8 cellular contexts compared by ENCODE assay signal in the genomic region with DNA sequence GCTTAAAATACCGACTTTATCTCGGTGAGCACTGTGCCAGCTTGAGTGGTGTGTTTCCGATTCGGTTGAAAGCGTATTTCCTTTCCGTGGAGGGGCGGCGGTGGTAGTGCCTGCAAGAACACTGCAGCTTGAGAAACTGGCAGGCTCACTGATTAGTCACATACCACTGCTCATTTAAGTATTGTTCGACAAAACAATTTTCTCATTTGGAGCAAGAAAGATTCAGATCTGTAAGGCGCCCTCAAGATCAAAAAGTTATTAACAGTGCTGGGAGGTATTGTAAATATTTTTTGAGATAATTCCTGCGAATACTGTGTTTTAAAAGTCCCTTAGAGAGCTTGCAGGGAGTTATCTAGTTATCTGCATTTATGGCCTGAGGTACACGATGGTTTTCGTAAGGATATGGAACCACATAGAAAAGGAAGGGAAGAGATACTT. TPM values are rescaled to one million over a fixed set of nuclear protein-coding genes. Genes with fewer than 3 reads are reported as not detected.
DNase-seq lines count a peak whose midpoint lies in the region; TF ChIP-seq lines count a peak whose summit lies in the region.

No MANE protein-coding gene starts in this region.

- peak; percentile 27; the same call in 1 of the 2 replicates for TF ChIP-seq POLR2A in Raji (IDR thresholded peaks at IDR 0.05; ENCODE audit: insufficient read depth, low read depth, low read length)

- peak overlapping the region; percentile 92 for H3K4me3 Mint-ChIP-seq in neural crest cell

- H3K4me3 ChIP-seq in BLaER1: peak overlapping the region; percentile 99
- peak overlapping the region; percentile 95 to 98 for H3K4me3 ChIP-seq in foreskin fibroblast (ENCODE audit: low read depth in 1 of 2, low read length in 2 of 2)

- H3K36me3 ChIP-seq in BLaER1: peaks cover 6% of the 10 kb centered on the region; the same call in 1 of the 2 replicates

- H3K27ac ChIP-seq in BLaER1: peak overlapping the region; percentile 97

- peaks cover 36% of the 10 kb centered on the region for H3K4me1 Mint-ChIP-seq in neural crest cell

- H3K36me3 Mint-ChIP-seq in neural crest cell (ENCODE audit: low read depth): peaks cover 3% of the 10 kb centered on the region

- H3K9ac ChIP-seq in BLaER1: peak overlapping the region; percentile 99

- H3K4me2 ChIP-seq in BLaER1: peak overlapping the region; percentile 83

- TF ChIP-seq CTCF in foreskin fibroblast (IDR thresholded peaks at IDR 0.05; ENCODE audit: low read depth, low read length) (no peak), neural crest cell (conservative IDR thresholded peaks at IDR 0.05) (no peak)

- H3K27ac Mint-ChIP-seq in neural crest cell (ENCODE audit: unreplicated experiment): peak overlapping the region; percentile 81

- H3K27me3 ChIP-seq in BLaER1: peaks cover 26% of the 10 kb centered on the region

- peaks cover 51% of the 10 kb centered on the region for H3K4me1 ChIP-seq in BLaER1

- peaks cover 25% of the 10 kb centered on the region for H3K27me3 Mint-ChIP-seq in neural crest cell (ENCODE audit: low read depth)

- H3K9me3 Mint-ChIP-seq in neural crest cell: peaks cover 4% of the 10 kb centered on the region

- H4K20me1 ChIP-seq in BLaER1: peaks cover 51% of the 10 kb centered on the region

- H3K9me3 ChIP-seq in BLaER1: no peaks in the 10 kb centered on the region

- peak; percentile 70 for DNase-seq in HT-29 (ENCODE audit: low spot score)
- DNase-seq in activated effector memory CD4-positive, alpha-beta T cell treated with Interleukin-2 at 50 U/mL for 16 hours: peak; percentile 63
- DNase-seq in foreskin fibroblast: peak; percentile 68 to 87
- peak; percentile 12 for DNase-seq in neural crest cell (ENCODE audit: low read depth, low spot score)
- DNase-seq in stimulated activated naive CD4-positive, alpha-beta T cell treated with Interleukin-2 at 50 U/mL for 16 hours (lab: John Stamatoyannopoulos, UW): peak; percentile 78
- no peak for DNase-seq in DMS153 (lab: John Stamatoyannopoulos, UW)

RNA-seq across cellular contexts. Expression of a gene that starts 1.3 kb away (rescaled TPM):
- 33.6 and 38.0 TPM in 2 replicates for total RNA-seq in HT-29 (2014; rRNA removed; shearing (Covaris generic))
- 31.6 and 34.0 TPM in 2 replicates for total RNA-seq in neural crest cell

RNA-seq across cellular contexts. Expression of a gene that starts 4.5 kb away (rescaled TPM):
- not detected in 2 replicates for total RNA-seq in HT-29 (2014; rRNA removed; shearing (Covaris generic))
- total RNA-seq in neural crest cell: 0.14 and 0.33 TPM in 2 replicates
